ENCODE assay signal across 24 cellular contexts in genomic region chr15:69018951-69019350, GRCh38. TPM values are rescaled to one million over a fixed set of nuclear protein-coding genes. Genes with fewer than 3 reads are reported as not detected.
"Had no signal": no experiment of that assay in that cellular context is flagged by ENCODE, and none has a peak within 500 bp of the region (broad histone marks: within the 10 kb centered on the region; RNA-seq: fewer than 3 reads in every experiment).

No MANE protein-coding gene starts in this region.

- H3K4me3 ChIP-seq: coronary artery, dorsolateral prefrontal cortex, esophagus squamous epithelium, gastroesophageal sphincter, heart left ventricle, hepatocyte, left lung, lower lobe of right lung, mucosa of descending colon had no signal

- H3K27ac Mint-ChIP-seq: immature natural killer cell, memory B cell, mesothelial cell of epicardium, naive B cell had no signal

- H3K36me3 ChIP-seq: esophagus squamous epithelium, gastroesophageal sphincter, heart left ventricle, left lung, lower lobe of right lung had no signal

- H3K4me1 ChIP-seq: esophagus squamous epithelium, gastroesophageal sphincter, heart left ventricle, left lung, lower lobe of right lung had no signal

- H3K27ac ChIP-seq: coronary artery, dorsolateral prefrontal cortex, esophagus squamous epithelium, foreskin keratinocyte, gastroesophageal sphincter, heart left ventricle, hepatocyte, left lung, lower lobe of right lung had no signal

- H3K4me3 Mint-ChIP-seq: immature natural killer cell, memory B cell, mesothelial cell of epicardium, naive B cell had no signal

- H3K36me3 Mint-ChIP-seq: immature natural killer cell, memory B cell, mesothelial cell of epicardium, naive B cell had no signal

- H3K27me3 ChIP-seq: heart left ventricle, hepatocyte, left lung had no signal

- DNase-seq: dermis blood vessel endothelial cell; dorsolateral prefrontal cortex; effector CD4-positive, alpha-beta T cell; effector memory CD4-positive, alpha-beta T cell; esophagus squamous epithelium; foreskin keratinocyte; heart left ventricle; hypothalamus; immature natural killer cell; islet precursor cell; kidney; kidney glomerular epithelial cell; left lung; left ventricle myocardium superior; lower lobe of right lung; mammary epithelial cell; mucosa of descending colon; naive B cell had no signal

- ATAC-seq: foreskin keratinocyte, gastroesophageal sphincter, heart left ventricle, left lung, left ventricle myocardium superior, lower lobe of right lung, mucosa of descending colon had no signal

- H3K4me1 Mint-ChIP-seq: immature natural killer cell, memory B cell, mesothelial cell of epicardium, naive B cell had no signal

- H3K9me3 ChIP-seq: esophagus squamous epithelium, gastroesophageal sphincter, heart left ventricle, left lung, lower lobe of right lung, mucosa of descending colon had no signal

- H3K9me3 Mint-ChIP-seq: immature natural killer cell, memory B cell, naive B cell had no signal

RNA-seq across cellular contexts. Expression of gene NOX5, which starts 4.5 kb away (rescaled TPM):
- total RNA-seq: endothelial cell of umbilical vein, left ventricle myocardium superior, lower lobe of right lung had no signal
- polyA plus RNA-seq: hepatocyte had no signal
